28 cellular contexts compared by ENCODE assay signal in the genomic region with DNA sequence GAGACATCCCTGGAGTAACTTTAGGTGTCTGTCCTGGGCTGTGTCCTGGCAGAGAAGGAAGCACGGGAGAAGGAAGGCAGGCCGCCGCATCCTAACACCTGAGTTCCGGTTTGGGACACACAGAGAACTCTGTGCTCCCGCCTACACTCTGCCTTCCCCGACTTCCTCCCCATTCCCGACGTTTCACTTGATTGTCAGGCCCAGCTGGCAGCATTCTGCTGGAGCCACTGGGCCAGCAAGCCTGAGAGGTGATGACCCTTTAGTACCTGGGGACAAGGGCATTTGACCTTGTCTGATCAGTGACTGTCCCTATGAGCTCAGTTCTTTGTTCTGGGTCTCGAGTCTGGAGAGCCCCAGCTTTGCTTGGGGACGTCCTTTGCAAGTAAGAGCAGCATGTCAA.
"Had no signal": no experiment of that assay in that cellular context is flagged by ENCODE, and none has a peak within 500 bp of the region (broad histone marks: within the 10 kb centered on the region; RNA-seq: fewer than 3 reads in every experiment).

No MANE protein-coding gene starts in this region.

- H3K27ac ChIP-seq: coronary artery, esophagus squamous epithelium, prostate gland, right atrium auricular region, skin epidermis, stomach, thyroid gland, vagina had no signal

- H3K9me3 ChIP-seq: prostate gland, thyroid gland had no signal

- H3K4me1 Mint-ChIP-seq: immature natural killer cell; memory B cell; natural killer cell; stimulated activated effector memory CD8-positive, alpha-beta T cell treated with anti-CD3 and anti-CD28 coated beads, Interleukin-12 subunit alpha, Interleukin-12 subunit beta, amount 100 ng/mL, for 72 hours had no signal

- H3K27me3 ChIP-seq: esophagus squamous epithelium, right atrium auricular region, stomach, thyroid gland, vagina had no signal

- DNase-seq: dermis blood vessel endothelial cell; effector memory CD8-positive, alpha-beta T cell; erythroblast; esophagus squamous epithelium; foreskin melanocyte; hypothalamus; immature natural killer cell; islet precursor cell; kidney glomerular epithelial cell; left colon; left ventricle myocardium superior; natural killer cell; stimulated activated CD4-positive, alpha-beta T cell treated with anti-CD3 and anti-CD28 coated beads, Interleukin-12 subunit alpha, Interleukin-12 subunit beta, amount 100 ng/mL, for 4 hours; stimulated activated CD4-positive, alpha-beta T cell treated with anti-CD3 and anti-CD28 coated beads, Interleukin-1b, Interleukin-23, amount 100 ng/mL, for 48 hours; stimulated activated CD4-positive, alpha-beta T cell treated with anti-CD3 and anti-CD28 coated beads, Interleukin-4, amount 100 ng/mL, for 24 hours; stimulated activated naive CD4-positive, alpha-beta T cell treated with Interleukin-2 at 50 U/mL for 16 hours; stomach; thyroid gland; trophoblast cell had no signal

- H3K4me1 ChIP-seq: esophagus squamous epithelium, prostate gland, stomach, thyroid gland, vagina had no signal

- FAIRE-seq: endometrium had no signal

- ATAC-seq: effector memory CD8-positive, alpha-beta T cell; left colon; left ventricle myocardium superior; natural killer cell; stimulated activated effector memory CD8-positive, alpha-beta T cell treated with anti-CD3 and anti-CD28 coated beads, Interleukin-12 subunit alpha, Interleukin-12 subunit beta, amount 100 ng/mL, for 72 hours had no signal

- H3K27me3 Mint-ChIP-seq: effector memory CD8-positive, alpha-beta T cell; memory B cell had no signal

- H3K4me3 Mint-ChIP-seq: effector memory CD8-positive, alpha-beta T cell; immature natural killer cell; memory B cell; natural killer cell; stimulated activated effector memory CD8-positive, alpha-beta T cell treated with anti-CD3 and anti-CD28 coated beads, Interleukin-12 subunit alpha, Interleukin-12 subunit beta, amount 100 ng/mL, for 72 hours had no signal

- H3K9me3 Mint-ChIP-seq: effector memory CD8-positive, alpha-beta T cell; natural killer cell; stimulated activated effector memory CD8-positive, alpha-beta T cell treated with anti-CD3 and anti-CD28 coated beads, Interleukin-12 subunit alpha, Interleukin-12 subunit beta, amount 100 ng/mL, for 72 hours had no signal

- H3K27ac Mint-ChIP-seq: immature natural killer cell; memory B cell; natural killer cell; stimulated activated effector memory CD8-positive, alpha-beta T cell treated with anti-CD3 and anti-CD28 coated beads, Interleukin-12 subunit alpha, Interleukin-12 subunit beta, amount 100 ng/mL, for 72 hours had no signal

- H3K36me3 ChIP-seq: prostate gland, right atrium auricular region, thyroid gland, vagina had no signal

- H3K4me3 ChIP-seq: coronary artery, esophagus squamous epithelium, lung, prostate gland, right atrium auricular region, skin epidermis, stomach, thyroid gland, vagina had no signal
